14 cellular contexts compared by ENCODE assay signal in the genomic region with DNA sequence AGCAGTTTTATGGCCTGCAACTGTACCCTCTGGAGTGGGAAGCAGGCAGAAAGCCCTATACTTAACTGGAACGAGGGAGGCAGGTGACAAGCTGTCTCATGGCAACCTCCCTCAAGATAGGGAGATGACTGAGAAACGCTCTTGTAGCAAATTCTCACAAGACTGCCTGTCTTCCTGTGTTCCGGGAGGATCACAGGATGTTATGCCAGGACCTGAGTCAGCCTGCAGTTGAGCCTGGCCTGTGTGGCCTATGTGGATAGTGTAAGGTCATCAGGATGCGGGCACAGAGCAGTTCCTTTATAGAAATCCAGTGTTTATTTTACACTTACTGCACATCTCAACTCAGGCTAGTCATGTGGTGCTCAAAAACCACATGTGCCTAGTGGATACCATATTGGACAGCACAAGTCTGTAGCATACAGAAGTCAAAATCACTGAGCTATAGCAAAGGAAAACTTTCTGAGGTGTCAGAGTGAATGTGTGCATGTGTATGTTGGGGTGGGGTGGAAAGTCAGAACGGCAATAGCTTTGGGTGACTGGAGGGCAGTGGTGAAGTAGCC. TPM values are rescaled to one million over a fixed set of nuclear protein-coding genes. Genes with fewer than 3 reads are reported as not detected.
DNase-seq lines count a peak whose midpoint lies in the region; ATAC-seq and TF ChIP-seq lines count a peak whose summit lies in the region.
"Had no signal": no experiment of that assay in that cellular context is flagged by ENCODE, and none has a peak within 500 bp of the region (broad histone marks: within the 10 kb centered on the region; RNA-seq: fewer than 3 reads in every experiment).

No MANE protein-coding gene starts in this region.

- no peak overlapping the region for H3K27ac ChIP-seq in endodermal cell (ENCODE audit: low read depth, low read length)
- H3K27ac ChIP-seq: C4-2B, parathyroid adenoma, PC-9 had no signal

- no peak for ATAC-seq in stimulated activated effector memory CD8-positive, alpha-beta T cell treated with anti-CD3 and anti-CD28 coated beads, Interleukin-12 subunit alpha, Interleukin-12 subunit beta, amount 100 ng/mL, for 72 hours
- ATAC-seq: stimulated activated naive CD8-positive, alpha-beta T cell treated with anti-CD3 and anti-CD28 coated beads, Interleukin-15, Interleukin-2, amounts not matched to agents 100 U/mL and 50 U/mL, for 24 hours had no signal

- no peaks in the 10 kb centered on the region for H3K27me3 ChIP-seq in endodermal cell (ENCODE audit: control insufficient read depth, insufficient read depth, low read length, poor library complexity, severe bottlenecking)

- no peaks in the 10 kb centered on the region for H3K36me3 ChIP-seq in endodermal cell (ENCODE audit: control insufficient read depth, insufficient read depth, low read length)

- WGBS in endodermal cell (ENCODE audit: insufficient coverage in 1 of 2, insufficient read length in 1 of 2), 2 experiments: 75% methylated on average over 4 of the region's 5 CpGs; no CpG with 5 or more reads in 1 of the 2 experiments

- H3K4me1 ChIP-seq in endodermal cell (ENCODE audit: control insufficient read depth, insufficient read depth, low read length): no peaks in the 10 kb centered on the region
- H3K4me1 ChIP-seq: parathyroid adenoma had no signal

- H3K9me3 ChIP-seq in endodermal cell (ENCODE audit: control insufficient read depth, low read length): no peaks in the 10 kb centered on the region

- DNase-seq in COLO829 (ENCODE audit: low spot score): peak; percentile 42
- peak; percentile 0 for DNase-seq in NCI-H510A (lab: John Stamatoyannopoulos, UW)
- DNase-seq in chondrocyte (ENCODE audit: low spot score): no peak
- peak; percentile 34 to 86 for DNase-seq in lung microvascular endothelial cell (ENCODE audit: low read depth in 2 of 2)
- no peak for DNase-seq in activated T-cell treated with anti-CD3 and anti-CD28 coated beads for 4 hours
- DNase-seq in stimulated activated effector memory CD8-positive, alpha-beta T cell treated with anti-CD3 and anti-CD28 coated beads, Interleukin-12 subunit alpha, Interleukin-12 subunit beta, amount 100 ng/mL, for 72 hours (ENCODE audit: low spot score in 2 of 2): no peak
- DNase-seq in endodermal cell: no peak
- DNase-seq in T-helper 2 cell: no peak
- DNase-seq: NCI-H2081 treated with DMSO at 0.1 percent for 48 hours; PC-9; stimulated activated CD4-positive, alpha-beta T cell treated with anti-CD3 and anti-CD28 coated beads, Interleukin-4, amount 100 ng/mL, for 4 hours; stimulated activated naive CD8-positive, alpha-beta T cell treated with anti-CD3 and anti-CD28 coated beads, Interleukin-15, Interleukin-2, amounts not matched to agents 100 U/mL and 50 U/mL, for 24 hours had no signal

- TF ChIP-seq CTCF in chondrocyte (IDR thresholded peaks at IDR 0.05) (no peak), endodermal cell (conservative IDR thresholded peaks at IDR 0.05) (no peak)

- peaks cover 7% of the 10 kb centered on the region for H3K9me3 Mint-ChIP-seq in chondrocyte (ENCODE audit: low read depth)
- H3K9me3 Mint-ChIP-seq in stimulated activated effector memory CD8-positive, alpha-beta T cell treated with anti-CD3 and anti-CD28 coated beads, Interleukin-12 subunit alpha, Interleukin-12 subunit beta, amount 100 ng/mL, for 72 hours: no peaks in the 10 kb centered on the region
- peaks cover 33% of the 10 kb centered on the region for H3K9me3 Mint-ChIP-seq in endodermal cell

- H3K4me1 Mint-ChIP-seq in chondrocyte (ENCODE audit: low read depth) (peaks cover 4% of the 10 kb centered on the region), endodermal cell (no peaks in the 10 kb centered on the region)
- no peaks in the 10 kb centered on the region for H3K4me1 Mint-ChIP-seq in stimulated activated effector memory CD8-positive, alpha-beta T cell treated with anti-CD3 and anti-CD28 coated beads, Interleukin-12 subunit alpha, Interleukin-12 subunit beta, amount 100 ng/mL, for 72 hours

- no peaks in the 10 kb centered on the region for H3K36me3 Mint-ChIP-seq in chondrocyte (ENCODE audit: low read depth)
- H3K36me3 Mint-ChIP-seq in stimulated activated effector memory CD8-positive, alpha-beta T cell treated with anti-CD3 and anti-CD28 coated beads, Interleukin-12 subunit alpha, Interleukin-12 subunit beta, amount 100 ng/mL, for 72 hours: no peaks in the 10 kb centered on the region
- no peaks in the 10 kb centered on the region for H3K36me3 Mint-ChIP-seq in endodermal cell (ENCODE audit: low read depth)

- H3K9ac ChIP-seq in endodermal cell (ENCODE audit: extremely low read depth, low read length, poor library complexity, severe bottlenecking): no peak overlapping the region
- H3K9ac ChIP-seq: parathyroid adenoma had no signal

- no peaks in the 10 kb centered on the region for H3K27me3 Mint-ChIP-seq in chondrocyte (ENCODE audit: low read depth)
- H3K27me3 Mint-ChIP-seq in endodermal cell (ENCODE audit: insufficient read depth): peaks cover 2% of the 10 kb centered on the region

- H3K27ac Mint-ChIP-seq in chondrocyte (ENCODE audit: unreplicated experiment) (peak overlapping the region; percentile 24), endodermal cell (no peak overlapping the region)
- H3K27ac Mint-ChIP-seq in stimulated activated effector memory CD8-positive, alpha-beta T cell treated with anti-CD3 and anti-CD28 coated beads, Interleukin-12 subunit alpha, Interleukin-12 subunit beta, amount 100 ng/mL, for 72 hours: no peak overlapping the region

- H3K4me3 ChIP-seq in endodermal cell (ENCODE audit: low read length): no peak overlapping the region
- H3K4me3 ChIP-seq: PC-9 had no signal

- H3K4me3 Mint-ChIP-seq in chondrocyte (ENCODE audit: unreplicated experiment) (no peak overlapping the region), endodermal cell (no peak overlapping the region)
- no peak overlapping the region for H3K4me3 Mint-ChIP-seq in stimulated activated effector memory CD8-positive, alpha-beta T cell treated with anti-CD3 and anti-CD28 coated beads, Interleukin-12 subunit alpha, Interleukin-12 subunit beta, amount 100 ng/mL, for 72 hours

RNA-seq across cellular contexts. Expression of a gene that starts 25.2 kb away (rescaled TPM):
- 0.21 to 0.39 TPM (median 0.30 TPM) in 3 replicates for total RNA-seq in chondrocyte
- under 0.01 TPM in 1 of 2 replicates, not detected in the other for total RNA-seq in lung microvascular endothelial cell
- total RNA-seq in endodermal cell: under 1 TPM; 0.15 to 0.22 TPM
- polyA plus RNA-seq in endodermal cell (2013, experiment 1 of 2): 0.53 TPM
- polyA plus RNA-seq in endodermal cell (2013, experiment 2 of 2): 0.25 TPM

RNA-seq across cellular contexts. Expression of a gene that starts 46.4 kb away (rescaled TPM):
- total RNA-seq in chondrocyte (0.23 to 0.92 TPM (median 0.37 TPM) in 3 replicates), lung microvascular endothelial cell (0.22 TPM in 1 of 2 replicates, not detected in the other), endodermal cell (under 1 TPM; 0.15 to 0.91 TPM)
- polyA plus RNA-seq in endodermal cell (2013, experiment 1 of 2): 3.6 TPM
- polyA plus RNA-seq in endodermal cell (2013, experiment 2 of 2): 4.0 TPM

Comparison
In these comparisons a context has a peak if more than half of its experiments do, and no peak if none do; other contexts are left out.
1. DNase-seq: peak in COLO829 (single experiment), NCI-H510A (single experiment) and lung microvascular endothelial cell (2 of 2); none in chondrocyte (single experiment), activated T-cell treated with anti-CD3 and anti-CD28 coated beads for 4 hours (single experiment), stimulated activated effector memory CD8-positive, alpha-beta T cell treated with anti-CD3 and anti-CD28 coated beads, Interleukin-12 subunit alpha, Interleukin-12 subunit beta, amount 100 ng/mL, for 72 hours (0 of 2), endodermal cell (single experiment) and T-helper 2 cell (0 of 5).